ENCODE assay signal across 14 cellular contexts in the genomic region with DNA sequence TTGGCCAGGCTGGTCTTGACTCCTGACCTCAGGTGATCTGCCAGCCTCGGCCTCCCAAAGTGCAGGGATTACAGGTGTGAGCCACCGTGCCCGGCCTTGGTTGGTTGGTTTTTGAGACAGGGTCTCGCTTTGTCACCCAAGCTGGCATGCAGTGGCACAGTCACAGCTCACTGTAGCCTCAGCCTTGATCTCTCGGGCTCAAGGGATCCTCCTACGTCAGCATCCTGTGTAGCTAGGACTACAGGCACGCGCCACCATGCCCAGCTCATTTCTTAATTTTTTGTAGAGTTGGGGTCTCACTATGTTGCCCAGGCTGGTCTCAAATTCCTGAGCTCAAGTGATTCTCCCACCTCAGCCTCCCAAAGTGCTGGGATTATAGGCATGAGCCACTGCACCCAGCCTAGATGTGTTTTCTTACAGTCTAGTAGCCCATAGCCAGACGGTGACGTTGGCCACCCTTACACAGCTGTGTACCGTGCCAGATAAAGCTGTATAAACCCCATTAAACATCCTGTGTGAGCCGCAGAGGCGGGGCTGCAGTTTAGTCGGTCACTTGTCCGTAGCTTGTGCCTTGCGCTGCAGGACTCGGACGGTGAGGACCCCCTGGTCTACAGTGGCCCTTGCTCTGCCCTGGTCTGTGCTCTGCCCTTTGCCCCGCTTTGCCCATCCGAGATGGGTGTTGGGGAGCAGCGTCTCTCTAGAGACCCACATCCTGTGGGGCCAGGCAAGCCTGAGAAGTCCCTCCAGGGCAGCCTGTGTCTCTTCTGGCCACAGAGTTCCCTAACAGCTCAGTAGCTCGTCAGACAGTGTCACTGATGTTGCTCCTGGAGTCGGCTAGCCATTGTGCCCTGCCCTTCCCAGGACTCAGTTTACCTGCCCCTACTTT. TPM values are rescaled to one million over a fixed set of nuclear protein-coding genes. Genes with fewer than 3 reads are reported as not detected.
DNase-seq lines count a peak whose midpoint lies in the region; ATAC-seq, FAIRE-seq and TF ChIP-seq lines count a peak whose summit lies in the region.
"Had no signal": no experiment of that assay in that cellular context is flagged by ENCODE, and none has a peak within 500 bp of the region (broad histone marks: within the 10 kb centered on the region; RNA-seq: fewer than 3 reads in every experiment).

No MANE protein-coding gene starts in this region.

- H2BK120ac ChIP-seq in H1 (replicated peaks; ENCODE audit: low read depth, low read length), result no peak overlapping the region

- no peak overlapping the region for H3K4me3 ChIP-seq in GM23338
- H3K4me3 ChIP-seq in HUES64 (ENCODE audit: low read length), result no peak overlapping the region
- no peak overlapping the region for H3K4me3 ChIP-seq in H1 (ENCODE audit: extremely low read depth in 1 of 4, insufficient read depth in 2 of 4, low read depth in 3 of 4, low read length in 4 of 4)
- H3K4me3 ChIP-seq in MM.1S (ENCODE audit: low read length), result no peak overlapping the region

- H2BK15ac ChIP-seq in H1 (ENCODE audit: low read length), result no peak overlapping the region

- H3K36me3 Mint-ChIP-seq in GM23338 (ENCODE audit: low read depth) (peaks cover 76% of the 10 kb centered on the region), nephron progenitor cell (ENCODE audit: low read depth) (peaks cover 62% of the 10 kb centered on the region)

- H4K20me1 ChIP-seq in GM23338 (replicated peaks; ENCODE audit: insufficient read depth), result no peaks in the 10 kb centered on the region; the same call in 1 of the 2 replicates
- H4K20me1 ChIP-seq in H1 (replicated peaks in 1 of 2; ENCODE audit: control insufficient read depth in 1 of 2, insufficient read depth in 2 of 2, low read length in 2 of 2), result peaks cover 6 to 17% of the 10 kb centered on the region in 2 experiments
- H4K20me1 ChIP-seq in MM.1S (ENCODE audit: insufficient read depth, low read length), result no peaks in the 10 kb centered on the region

- H3K9me3 ChIP-seq in HUES64 (ENCODE audit: insufficient read depth, low read depth, low read length), result 0 out of 2 replicates have a peak, but pooled peaks cover 4% of the 10 kb centered on the region
- H3K9me3 ChIP-seq in H1 (ENCODE audit: insufficient read depth in 2 of 2, low read depth in 1 of 2, low read length in 1 of 2), result peaks cover 9 to 11% of the 10 kb centered on the region in 2 experiments
- no peaks in the 10 kb centered on the region for H3K9me3 ChIP-seq in MM.1S (replicated peaks; ENCODE audit: insufficient read depth, low read length)

- H4K5ac ChIP-seq in H1 (ENCODE audit: insufficient read length, low read depth, low read length), result no peak overlapping the region

- H3K27me3 ChIP-seq in GM23338 (ENCODE audit: insufficient read depth), result no peaks in the 10 kb centered on the region
- no peaks in the 10 kb centered on the region for H3K27me3 ChIP-seq in HUES64 (ENCODE audit: insufficient read depth, low read length)
- H3K27me3 ChIP-seq in H1 (replicated peaks in 1 of 4; ENCODE audit: control insufficient read depth in 3 of 4, extremely low read depth in 1 of 4, insufficient read depth in 3 of 4, low read length in 3 of 4), result no peaks in the 10 kb centered on the region
- no peaks in the 10 kb centered on the region for H3K27me3 ChIP-seq in MM.1S (replicated peaks; ENCODE audit: insufficient read depth, low read length)

- no peak overlapping the region for H3K4ac ChIP-seq in H1 (replicated peaks; ENCODE audit: insufficient read length, low read depth, low read length)

- H2BK5ac ChIP-seq in H1 (ENCODE audit: low read depth, low read length), result peak overlapping the region; percentile 86; the same call in 1 of the 2 replicates

- CTCF ChIA-PET in H1 (lab: Charles Lee; ENCODE audit: partially characterized antibody), result interaction anchor here (0.6 to 3.8 kb wide), 8 partner anchors 9 to 62 kb away, joined by 3 to 39 read pairs (median 6); partner anchors contain the start of genes BCL2L12 and IRF3

- no peaks in the 10 kb centered on the region for H3K9me2 ChIP-seq in GM23338 (ENCODE audit: insufficient read depth)
- H3K9me2 ChIP-seq in MM.1S (replicated peaks; ENCODE audit: insufficient read depth, low read length), result no peaks in the 10 kb centered on the region

- H3K4me1 ChIP-seq in GM23338 (ENCODE audit: insufficient read depth), result no peaks in the 10 kb centered on the region
- no peaks in the 10 kb centered on the region for H3K4me1 ChIP-seq in HUES64 (ENCODE audit: insufficient read depth, low read length)
- peaks cover 0 to 14% (median 5%) of the 10 kb centered on the region in 4 experiments; a peak in 4 of 7 replicates for H3K4me1 ChIP-seq in H1 (replicated peaks in 1 of 4; ENCODE audit: control insufficient read depth in 3 of 4, insufficient read depth in 4 of 4, low read length in 3 of 4)
- H3K4me1 ChIP-seq in MM.1S (ENCODE audit: low read length), result no peaks in the 10 kb centered on the region

- H2AFZ ChIP-seq in GM23338 (no peak overlapping the region), H1 (ENCODE audit: low read length) (no peak overlapping the region), MM.1S (ENCODE audit: low read length) (no peak overlapping the region)

- H3K9me3 Mint-ChIP-seq in GM23338, result peaks cover 19% of the 10 kb centered on the region
- H3K9me3 Mint-ChIP-seq in nephron progenitor cell, result peaks cover 4% of the 10 kb centered on the region
- H3K9me3 Mint-ChIP-seq: T-cell had no signal

- ATAC-seq in GM23338, result no peak
- ATAC-seq in GM21390 (IDR thresholded peaks at IDR 0.05; ENCODE audit: unreplicated experiment), result no peak
- no peak for ATAC-seq in activated CD4-positive, CD25-positive, alpha-beta regulatory T cell treated with anti-CD3 and anti-CD28 coated beads, Interleukin-2, amount 50 U/mL, for 24 hours
- ATAC-seq: T-cell had no signal

- H3K27ac ChIP-seq in GM23338 (ENCODE audit: low read depth) (no peak overlapping the region), HUES64 (ENCODE audit: low read depth, low read length) (peak overlapping the region; percentile 81; the same call in 1 of the 2 replicates), H1 (ENCODE audit: low read depth, low read length) (no peak overlapping the region), MM.1S (ENCODE audit: low read length) (no peak overlapping the region)

- TF ChIP-seq RAD21 in H1 (IDR thresholded peaks at IDR 0.05 in 1 of 2, conservative IDR thresholded peaks at IDR 0.05 in 1 of 2; ENCODE audit: low read depth in 2 of 2, low read length in 2 of 2), result no peak

- H3K79me2 ChIP-seq in GM23338 (replicated peaks; ENCODE audit: insufficient read depth) (no peaks in the 10 kb centered on the region), H1 (ENCODE audit: control insufficient read depth in 1 of 2, insufficient read depth in 2 of 2, low read length in 2 of 2) (no peaks in the 10 kb centered on the region), MM.1S (ENCODE audit: low read length) (0 out of 2 replicates have a peak, but pooled peaks cover 3% of the 10 kb centered on the region)

- peaks cover 19% of the 10 kb centered on the region for H3K27me3 Mint-ChIP-seq in GM23338 (ENCODE audit: insufficient read depth, low read depth, poor library complexity)
- H3K27me3 Mint-ChIP-seq in nephron progenitor cell (ENCODE audit: low read depth, poor library complexity), result no peaks in the 10 kb centered on the region
- H3K27me3 Mint-ChIP-seq: CD4-positive, CD25-positive, alpha-beta regulatory T cell; T-cell had no signal

- H4K8ac ChIP-seq in H1 (ENCODE audit: extremely low read depth, insufficient read depth, low read length), result no peak overlapping the region

- H3K23ac ChIP-seq in H1 (ENCODE audit: insufficient read length), result no peak overlapping the region

- 0 out of 2 replicates have a peak, but pooled peaks cover 2% of the 10 kb centered on the region for H3K79me1 ChIP-seq in H1 (ENCODE audit: low read depth, low read length)

- H3K4me1 Mint-ChIP-seq in GM23338, result peaks cover 8% of the 10 kb centered on the region
- H3K4me1 Mint-ChIP-seq in nephron progenitor cell, result peaks cover 5% of the 10 kb centered on the region

- TF ChIP-seq POLR2A in H1 (IDR thresholded peaks at IDR 0.05; ENCODE audit: control extremely low read depth in 1 of 2, low read depth in 2 of 2, low read length in 2 of 2), result no peak

- H4K91ac ChIP-seq in H1 (replicated peaks; ENCODE audit: insufficient read length, low read length), result no peak overlapping the region

- H2BK12ac ChIP-seq in H1 (ENCODE audit: low read depth, low read length), result peak overlapping the region; percentile 33; the same call in 1 of the 2 replicates

- peaks cover 16% of the 10 kb centered on the region for H3K36me3 ChIP-seq in GM23338 (ENCODE audit: insufficient read depth)
- peaks cover 86% of the 10 kb centered on the region for H3K36me3 ChIP-seq in HUES64 (ENCODE audit: insufficient read depth, low read length)
- H3K36me3 ChIP-seq in H1 (ENCODE audit: control insufficient read depth in 2 of 4, insufficient read depth in 4 of 4, low read length in 3 of 4), result peaks cover 16 to 76% (median 57%) of the 10 kb centered on the region in 4 experiments; a peak in 7 of 8 replicates
- no peaks in the 10 kb centered on the region; the same call in 1 of the 2 replicates for H3K36me3 ChIP-seq in MM.1S (replicated peaks; ENCODE audit: insufficient read depth, low read length)

- H3K56ac ChIP-seq in H1 (replicated peaks; ENCODE audit: insufficient read length, low read depth, low read length), result no peak overlapping the region

- no peak overlapping the region for H2AK5ac ChIP-seq in H1 (ENCODE audit: low read depth, low read length)

- no peak overlapping the region for H3K14ac ChIP-seq in H1 (ENCODE audit: insufficient read length)

- 92% methylated on average over 23 of the region's 23 CpGs for WGBS in HUES64
- 92% methylated on average over 23 of the region's 23 CpGs; no CpG with 5 or more reads in 1 of the 2 experiments for WGBS in H1 (ENCODE audit: extremely low coverage in 1 of 2, insufficient coverage in 1 of 2, insufficient read length in 1 of 2, insufficient replicate concordance in 2 of 2, low coverage in 1 of 2, low lambda C conversion rate in 2 of 2, missing lambda C conversion rate in 1 of 2), 2 experiments

- no peak overlapping the region for H2BK20ac ChIP-seq in H1 (ENCODE audit: low read length)

- no peak overlapping the region; the same call in 2 of the 3 replicates for H3K4me3 Mint-ChIP-seq in GM23338
- H3K4me3 Mint-ChIP-seq in nephron progenitor cell, result no peak overlapping the region
- H3K4me3 Mint-ChIP-seq: CD4-positive, CD25-positive, alpha-beta regulatory T cell; T-cell had no signal

- TF ChIP-seq EP300 in H1 (IDR thresholded peaks at IDR 0.05; ENCODE audit: borderline replicate concordance in 1 of 2, low read depth in 2 of 2, low read length in 2 of 2), result no peak

- POLR2A ChIA-PET in H1 (lab: Charles Lee; ENCODE audit: partially characterized antibody), result interaction anchor here (0.8 to 18.0 kb wide), 10 partner anchors 9 to 75 kb away, joined by 3 to 275 read pairs (median 6); partner anchors contain the start of genes BCL2L12, IRF3, NOSIP and PRMT1

- peaks cover 9% of the 10 kb centered on the region; the same call in 1 of the 2 replicates for H3F3A ChIP-seq in GM23338 (replicated peaks; ENCODE audit: low read depth)
- H3F3A ChIP-seq in MM.1S (ENCODE audit: insufficient read depth, low read length), result no peaks in the 10 kb centered on the region

- no peak overlapping the region; the same call in 1 of the 2 replicates for H3K18ac ChIP-seq in H1 (ENCODE audit: extremely low read depth, low read length)

- H3K27ac Mint-ChIP-seq in GM23338 (peak overlapping the region; percentile 86; the same call in 1 of the 2 replicates), nephron progenitor cell (peak overlapping the region; percentile 92)

- no peak for DNase-seq in GM23338 (ENCODE audit: low spot score)
- DNase-seq in H1 (ENCODE audit: low read depth in 1 of 2, low spot score in 2 of 2), result no peak
- DNase-seq in nephron progenitor cell, result no peak
- DNase-seq in HuH-7.5 (ENCODE audit: low spot score), result no peak
- no peak for DNase-seq in MM.1S
- DNase-seq: CD4-positive, CD25-positive, alpha-beta regulatory T cell; DMS79; MV-4-11; NCI-H1417 treated with DMSO at 0.1 percent for 48 hours; NCI-H1930; T-cell had no signal

- FAIRE-seq in H1 (lab: Jason Lieb, UNC), result no peak

- H3K23me2 ChIP-seq in H1 (ENCODE audit: low read depth, low read length), result no peaks in the 10 kb centered on the region; the same call in 1 of the 2 replicates

- no peak overlapping the region for H3K4me2 ChIP-seq in GM23338
- no peak overlapping the region for H3K4me2 ChIP-seq in H1 (ENCODE audit: insufficient read depth in 1 of 2, low read depth in 2 of 2, low read length in 2 of 2)
- H3K4me2 ChIP-seq in MM.1S (ENCODE audit: low read depth, low read length), result no peak overlapping the region

- 0 out of 2 replicates have a peak overlapping the region, but pooled peaks have one; percentile 53 for H3K9ac ChIP-seq in HUES64 (ENCODE audit: low read depth, low read length)
- 0 out of 7 replicates have a peak overlapping the region, but pooled peaks of 1 of the 4 experiments have one; percentile 27 for H3K9ac ChIP-seq in H1 (replicated peaks in 1 of 4; ENCODE audit: extremely low read depth in 1 of 4, low read depth in 3 of 4, low read length in 3 of 4)
- no peak overlapping the region for H3K9ac ChIP-seq in MM.1S (ENCODE audit: low read length)

- no peak for TF ChIP-seq CTCF in GM23338 (conservative IDR thresholded peaks at IDR 0.05; ENCODE audit: low read depth in 2 of 2)
- no peak for TF ChIP-seq CTCF in H1 (IDR thresholded peaks at IDR 0.05; ENCODE audit: control extremely low read depth in 1 of 3, insufficient read depth in 1 of 3, low read depth in 1 of 3, low read length in 3 of 3)
- no peak for TF ChIP-seq CTCF in nephron progenitor cell (IDR thresholded peaks at IDR 0.05)
- TF ChIP-seq CTCF in MM.1S (IDR thresholded peaks at IDR 0.05; ENCODE audit: low read length), result no peak

RNA-seq across cellular contexts. Expression of gene IRF3, which starts 9.8 kb away (rescaled TPM):
- total RNA-seq in GM23338 (2014; rRNA removed; shearing (Covaris generic)), result 89.3 and 164 TPM in 2 replicates
- polyA plus RNA-seq in GM23338 (2016; fragmentation: Nextera tagmentation; extraction: Ambion mirVana) (57.4 and 72.4 TPM in 2 replicates), H1 (2011; rRNA removed) (103 and 185 TPM in 2 replicates)
- 64.1 TPM for polyA plus RNA-seq in HUES64 (2013, experiment 1 of 2)
- 57.6 TPM for polyA plus RNA-seq in HUES64 (2013, experiment 2 of 2)
- total RNA-seq in H1 (2021; fragmentation: NEBNext Ultra II Directional; extraction: Animal tissue kit (Norgen Biotek cat#: 25700)), result 114 and 115 TPM in 2 replicates
- polyA plus RNA-seq in H1 (2011; cell fraction: cytosol; rRNA removed), result 151 TPM
- 260 TPM for polyA plus RNA-seq in H1 (2011; cell fraction: nucleus; rRNA removed)
- 192 to 222 TPM (median 214 TPM) in 4 replicates for polyA plus RNA-seq in H1 (2012, experiment 1 of 2)
- polyA plus RNA-seq in H1 (2012, experiment 2 of 2), result 136 TPM
- 127 TPM for polyA plus RNA-seq in H1 (2013, experiment 1 of 2)
- polyA plus RNA-seq in H1 (2013, experiment 2 of 2), result 124 TPM
- 51.4 and 52.6 TPM in 2 replicates for polyA minus RNA-seq in H1 (2011; rRNA and poly(A)+ RNA removed)
- polyA minus RNA-seq in H1 (2011; cell fraction: cytosol; rRNA and poly(A)+ RNA removed), result 50.8 TPM
- polyA minus RNA-seq in H1 (2011; cell fraction: nucleus; rRNA and poly(A)+ RNA removed), result 42.1 TPM

RNA-seq across cellular contexts. Expression of gene BCL2L12, which starts 9.9 kb away (rescaled TPM):
- 30.6 and 61.3 TPM in 2 replicates for total RNA-seq in GM23338 (2014; rRNA removed; shearing (Covaris generic))
- polyA plus RNA-seq in GM23338 (2016; fragmentation: Nextera tagmentation; extraction: Ambion mirVana) (102 and 114 TPM in 2 replicates), H1 (2011; rRNA removed) (209 and 280 TPM in 2 replicates)
- 107 TPM for polyA plus RNA-seq in HUES64 (2013, experiment 1 of 2)
- polyA plus RNA-seq in HUES64 (2013, experiment 2 of 2), result 100 TPM
- total RNA-seq in H1 (2021; fragmentation: NEBNext Ultra II Directional; extraction: Animal tissue kit (Norgen Biotek cat#: 25700)), result 126 and 133 TPM in 2 replicates
- 167 TPM for polyA plus RNA-seq in H1 (2011; cell fraction: cytosol; rRNA removed)
- 185 TPM for polyA plus RNA-seq in H1 (2011; cell fraction: nucleus; rRNA removed)
- 158 to 202 TPM (median 170 TPM) in 4 replicates for polyA plus RNA-seq in H1 (2012, experiment 1 of 2)
- polyA plus RNA-seq in H1 (2012, experiment 2 of 2), result 242 TPM
- polyA plus RNA-seq in H1 (2013, experiment 1 of 2), result 213 TPM
- 198 TPM for polyA plus RNA-seq in H1 (2013, experiment 2 of 2)
- 19.6 and 20.5 TPM in 2 replicates for polyA minus RNA-seq in H1 (2011; rRNA and poly(A)+ RNA removed)
- polyA minus RNA-seq in H1 (2011; cell fraction: cytosol; rRNA and poly(A)+ RNA removed), result 48.1 TPM
- polyA minus RNA-seq in H1 (2011; cell fraction: nucleus; rRNA and poly(A)+ RNA removed), result 26.9 TPM

RNA-seq across cellular contexts. Expression of gene SCAF1, which starts 13.8 kb away (rescaled TPM):
- total RNA-seq in GM23338 (2014; rRNA removed; shearing (Covaris generic)), result 47.0 and 53.7 TPM in 2 replicates
- 19.7 and 20.2 TPM in 2 replicates for polyA plus RNA-seq in GM23338 (2016; fragmentation: Nextera tagmentation; extraction: Ambion mirVana)
- 36.3 TPM for polyA plus RNA-seq in HUES64 (2013, experiment 1 of 2)
- 36.0 TPM for polyA plus RNA-seq in HUES64 (2013, experiment 2 of 2)
- total RNA-seq in H1 (2021; fragmentation: NEBNext Ultra II Directional; extraction: Animal tissue kit (Norgen Biotek cat#: 25700)), result 81.7 and 93.3 TPM in 2 replicates
- polyA plus RNA-seq in H1 (2011; rRNA removed), result 9.7 and 21.4 TPM in 2 replicates
- 9.9 TPM for polyA plus RNA-seq in H1 (2011; cell fraction: cytosol; rRNA removed)
- polyA plus RNA-seq in H1 (2011; cell fraction: nucleus; rRNA removed), result 29.6 TPM
- 44.1 to 59.6 TPM (median 55.2 TPM) in 4 replicates for polyA plus RNA-seq in H1 (2012, experiment 1 of 2)
- polyA plus RNA-seq in H1 (2012, experiment 2 of 2), result 56.4 TPM
- 42.7 TPM for polyA plus RNA-seq in H1 (2013, experiment 1 of 2)
- 41.6 TPM for polyA plus RNA-seq in H1 (2013, experiment 2 of 2)
- polyA minus RNA-seq in H1 (2011; rRNA and poly(A)+ RNA removed), result 3.7 and 4.7 TPM in 2 replicates
- 13.0 TPM for polyA minus RNA-seq in H1 (2011; cell fraction: cytosol; rRNA and poly(A)+ RNA removed)
- polyA minus RNA-seq in H1 (2011; cell fraction: nucleus; rRNA and poly(A)+ RNA removed), result 9.2 TPM

RNA-seq across cellular contexts. Expression of gene RRAS, which starts 15.9 kb away (rescaled TPM):
- total RNA-seq in GM23338 (2014; rRNA removed; shearing (Covaris generic)), result 6.1 and 9.3 TPM in 2 replicates
- polyA plus RNA-seq in GM23338 (2016; fragmentation: Nextera tagmentation; extraction: Ambion mirVana) (30.0 and 31.0 TPM in 2 replicates), H1 (2011; rRNA removed) (49.1 and 62.9 TPM in 2 replicates)
- 6.7 TPM for polyA plus RNA-seq in HUES64 (2013, experiment 1 of 2)
- polyA plus RNA-seq in HUES64 (2013, experiment 2 of 2), result 11.5 TPM
- total RNA-seq in H1 (2021; fragmentation: NEBNext Ultra II Directional; extraction: Animal tissue kit (Norgen Biotek cat#: 25700)), result 16.9 and 17.7 TPM in 2 replicates
- 44.6 TPM for polyA plus RNA-seq in H1 (2011; cell fraction: cytosol; rRNA removed)
- polyA plus RNA-seq in H1 (2011; cell fraction: nucleus; rRNA removed), result 35.8 TPM
- 14.2 to 33.1 TPM (median 28.7 TPM) in 4 replicates for polyA plus RNA-seq in H1 (2012, experiment 1 of 2)
- 26.7 TPM for polyA plus RNA-seq in H1 (2012, experiment 2 of 2)
- polyA plus RNA-seq in H1 (2013, experiment 1 of 2), result 18.4 TPM
- 18.6 TPM for polyA plus RNA-seq in H1 (2013, experiment 2 of 2)
- polyA minus RNA-seq in H1 (2011; rRNA and poly(A)+ RNA removed), result 6.4 and 6.8 TPM in 2 replicates
- polyA minus RNA-seq in H1 (2011; cell fraction: cytosol; rRNA and poly(A)+ RNA removed), result 7.9 TPM
- 4.9 TPM for polyA minus RNA-seq in H1 (2011; cell fraction: nucleus; rRNA and poly(A)+ RNA removed)

RNA-seq across cellular contexts. Expression of gene PRMT1, which starts 21.3 kb away (rescaled TPM):
- 700 and 762 TPM in 2 replicates for total RNA-seq in GM23338 (2014; rRNA removed; shearing (Covaris generic))
- polyA plus RNA-seq in GM23338 (2016; fragmentation: Nextera tagmentation; extraction: Ambion mirVana) (587 and 590 TPM in 2 replicates), H1 (2011; rRNA removed) (1,215 and 1,548 TPM in 2 replicates)
- 545 TPM for polyA plus RNA-seq in HUES64 (2013, experiment 1 of 2)
- polyA plus RNA-seq in HUES64 (2013, experiment 2 of 2), result 504 TPM
- 561 and 579 TPM in 2 replicates for total RNA-seq in H1 (2021; fragmentation: NEBNext Ultra II Directional; extraction: Animal tissue kit (Norgen Biotek cat#: 25700))
- polyA plus RNA-seq in H1 (2011; cell fraction: cytosol; rRNA removed), result 1,290 TPM
- polyA plus RNA-seq in H1 (2011; cell fraction: nucleus; rRNA removed), result 1,135 TPM
- 426 to 811 TPM (median 790 TPM) in 4 replicates for polyA plus RNA-seq in H1 (2012, experiment 1 of 2)
- polyA plus RNA-seq in H1 (2012, experiment 2 of 2), result 763 TPM
- 339 TPM for polyA plus RNA-seq in H1 (2013, experiment 1 of 2)
- polyA plus RNA-seq in H1 (2013, experiment 2 of 2), result 327 TPM
- 815 and 1,077 TPM in 2 replicates for polyA minus RNA-seq in H1 (2011; rRNA and poly(A)+ RNA removed)
- 388 TPM for polyA minus RNA-seq in H1 (2011; cell fraction: cytosol; rRNA and poly(A)+ RNA removed)
- polyA minus RNA-seq in H1 (2011; cell fraction: nucleus; rRNA and poly(A)+ RNA removed), result 319 TPM
